9 cellular contexts compared by ENCODE assay signal in the genomic region with DNA sequence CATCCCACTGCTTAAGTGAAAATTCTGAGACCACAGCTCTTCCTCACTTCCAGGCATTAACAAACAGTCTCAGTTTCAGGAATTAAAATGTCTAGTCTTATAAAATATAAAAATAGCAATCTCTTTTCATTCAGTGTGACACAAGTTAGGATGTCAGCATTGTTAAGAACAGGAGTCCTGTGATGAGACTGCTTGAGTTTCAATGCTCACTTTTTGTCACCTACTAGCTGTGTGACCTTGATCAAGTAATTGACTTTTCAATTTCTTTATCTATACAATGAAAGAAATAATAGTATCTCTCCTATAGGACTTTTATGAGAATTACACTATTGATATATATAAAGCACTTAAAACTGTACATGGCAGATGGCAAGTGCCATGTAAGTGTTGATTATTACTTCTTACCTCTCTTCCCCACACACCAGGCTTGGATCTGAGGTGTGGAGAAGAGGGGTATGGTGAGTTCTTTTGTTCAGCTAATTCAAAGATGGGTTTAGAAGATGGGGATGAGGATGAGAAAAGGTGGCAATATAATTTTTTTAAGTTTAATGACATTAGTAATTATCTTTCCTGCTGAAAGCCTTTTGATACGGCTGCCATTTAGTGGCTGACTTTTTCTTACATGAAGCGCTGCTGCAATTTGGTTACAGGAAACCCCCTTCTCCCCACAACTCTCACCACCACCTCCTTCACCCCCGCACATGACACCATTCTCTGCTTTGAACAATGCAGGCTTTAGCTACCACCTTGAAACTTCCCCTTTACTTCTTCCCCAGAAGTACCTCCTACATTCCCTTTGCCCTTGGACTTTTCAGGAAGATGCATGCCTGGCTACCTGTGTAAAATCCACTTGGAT. TPM values are rescaled to one million over a fixed set of nuclear protein-coding genes. Genes with fewer than 3 reads are reported as not detected.
DNase-seq lines count a peak whose midpoint lies in the region; ATAC-seq and TF ChIP-seq lines count a peak whose summit lies in the region.
"Had no signal": no experiment of that assay in that cellular context is flagged by ENCODE, and none has a peak within 500 bp of the region (broad histone marks: within the 10 kb centered on the region; RNA-seq: fewer than 3 reads in every experiment).

No MANE protein-coding gene starts in this region.

- DNase-seq in GM13976 (ENCODE audit: low spot score), result peak; percentile 43
- DNase-seq in endodermal cell, result no peak
- DNase-seq in PC-9, result no peak
- DNase-seq in T-helper 9 cell, result no peak
- DNase-seq in coronary artery (ENCODE audit: low spot score), result no peak
- DNase-seq in NCI-H187 treated with DMSO at 0.1 percent for 48 hours (lab: John Stamatoyannopoulos, UW), result no peak
- DNase-seq: activated CD4-positive, CD25-positive, alpha-beta regulatory T cell had no signal

- no peaks in the 10 kb centered on the region for H3K79me2 ChIP-seq in PC-9 (ENCODE audit: low read depth)

- H3K4me2 ChIP-seq in PC-9, result no peak overlapping the region

- peak overlapping the region; percentile 11 for H3K27ac Mint-ChIP-seq in endodermal cell

- H3K4me3 ChIP-seq in endodermal cell (ENCODE audit: low read length) (no peak overlapping the region), PC-9 (no peak overlapping the region), coronary artery (no peak overlapping the region)

- no peaks in the 10 kb centered on the region for H3K36me3 Mint-ChIP-seq in endodermal cell (ENCODE audit: low read depth)

- H3F3A ChIP-seq in PC-9 (ENCODE audit: insufficient read depth, low read depth), result no peaks in the 10 kb centered on the region

- no peaks in the 10 kb centered on the region for H3K9me2 ChIP-seq in PC-9 (ENCODE audit: insufficient read depth)

- H3K36me3 ChIP-seq in endodermal cell (ENCODE audit: control insufficient read depth, insufficient read depth, low read length), result no peaks in the 10 kb centered on the region
- no peaks in the 10 kb centered on the region for H3K36me3 ChIP-seq in PC-9 (ENCODE audit: low read depth)

- BruUV-seq in PC-9 (replicated peaks; lab: Mats Ljungman, UMichigan), result no TSS peak

- H3K27me3 ChIP-seq in endodermal cell (ENCODE audit: control insufficient read depth, insufficient read depth, low read length, poor library complexity, severe bottlenecking) (no peaks in the 10 kb centered on the region), PC-9 (ENCODE audit: insufficient read depth, low read depth) (no peaks in the 10 kb centered on the region)

- H3K9me3 Mint-ChIP-seq in endodermal cell, result no peaks in the 10 kb centered on the region

- intact Hi-C loops in PC-9 (cut with micrococcal nuclease; ENCODE audit: unreplicated experiment), result no loop called here

- H3K4me1 Mint-ChIP-seq in endodermal cell, result peaks cover 20% of the 10 kb centered on the region

- H3K4me3 Mint-ChIP-seq in endodermal cell, result no peak overlapping the region

- CTCF ChIA-PET in PC-9 (lab: Charles Lee), result no interaction called here

- H3K9me3 ChIP-seq in endodermal cell (ENCODE audit: control insufficient read depth, low read length) (no peaks in the 10 kb centered on the region), PC-9 (ENCODE audit: insufficient read depth, low read depth) (no peaks in the 10 kb centered on the region)

- no peaks in the 10 kb centered on the region for H4K20me1 ChIP-seq in PC-9 (ENCODE audit: insufficient read depth)

- H3K27me3 Mint-ChIP-seq in endodermal cell (ENCODE audit: insufficient read depth), result no peaks in the 10 kb centered on the region

- no peak overlapping the region for H2AFZ ChIP-seq in PC-9

- POLR2A ChIA-PET in PC-9 (lab: Charles Lee; ENCODE audit: unreplicated experiment), result no interaction called here

- WGBS in endodermal cell (ENCODE audit: insufficient coverage in 1 of 2, insufficient read length in 1 of 2), 2 experiments, result 90 to 95% methylated on average over 3 of the region's 3 CpGs

- ATAC-seq in GM21515 (IDR thresholded peaks at IDR 0.05; ENCODE audit: unreplicated experiment) (peak; percentile 96), HG03460 (IDR thresholded peaks at IDR 0.05; ENCODE audit: unreplicated experiment) (peak; percentile 94)

- TF ChIP-seq CTCF in GM13976 (IDR thresholded peaks at IDR 0.05; ENCODE audit: borderline replicate concordance, control extremely low read depth, extremely low read depth, insufficient read depth, missing control alignments), result no peak
- TF ChIP-seq CTCF in endodermal cell (conservative IDR thresholded peaks at IDR 0.05), result no peak
- TF ChIP-seq CTCF in PC-9 (conservative IDR thresholded peaks at IDR 0.05), result no peak
- no peak for TF ChIP-seq CTCF in coronary artery (IDR thresholded peaks at IDR 0.05)

- no peak overlapping the region for H3K9ac ChIP-seq in endodermal cell (ENCODE audit: extremely low read depth, low read length, poor library complexity, severe bottlenecking)

- in situ Hi-C loops in GM13976 (cut with MboI; ENCODE audit: low sequenced_read_pairs, unreplicated experiment), result no loop called here

- H3K27ac ChIP-seq in endodermal cell (ENCODE audit: low read depth, low read length) (no peak overlapping the region), PC-9 (no peak overlapping the region), coronary artery (no peak overlapping the region)

- H3K4me1 ChIP-seq in endodermal cell (ENCODE audit: control insufficient read depth, insufficient read depth, low read length) (peaks cover 4% of the 10 kb centered on the region), PC-9 (replicated peaks; ENCODE audit: insufficient read depth) (peaks cover 5% of the 10 kb centered on the region)

RNA-seq across cellular contexts. Expression of a gene that starts 20.8 kb away (rescaled TPM):
- total RNA-seq in endodermal cell (1 to 10 TPM in 1 of 2 donors, under 1 TPM in 1; 0.51 to 1.2 TPM), PC-9 (2021) (not detected in 2 replicates)
- polyA plus RNA-seq in endodermal cell (2013, experiment 1 of 2), result not detected
- 0.12 TPM for polyA plus RNA-seq in endodermal cell (2013, experiment 2 of 2)
